10 cellular contexts compared by ENCODE assay signal in the genomic region with DNA sequence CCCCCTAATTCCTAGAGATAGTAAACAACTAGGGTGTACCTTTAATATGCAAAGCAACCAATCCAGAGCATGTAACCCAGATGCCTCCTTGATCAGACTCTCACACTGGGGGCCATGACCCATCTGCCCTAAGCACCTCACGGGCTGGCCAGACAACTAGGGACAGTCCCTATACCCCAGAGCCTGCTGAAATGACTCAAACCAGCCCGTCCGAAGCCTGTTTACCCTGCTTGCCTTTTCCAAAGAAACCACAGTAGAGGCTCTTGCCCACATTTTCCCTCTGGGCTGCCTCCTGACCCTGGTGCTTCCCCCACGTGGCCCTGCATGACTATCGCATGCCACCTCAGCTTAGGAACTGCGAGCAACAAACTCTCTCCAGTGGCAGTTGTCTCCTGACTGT. TPM values are rescaled to one million over a fixed set of nuclear protein-coding genes. Genes with fewer than 3 reads are reported as not detected.
A peak's percentile ranks its signal among the peaks of the same experiment; 100 is the strongest.
DNase-seq lines count a peak whose midpoint lies in the region; ATAC-seq and TF ChIP-seq lines count a peak whose summit lies in the region.
"Had no signal": no experiment of that assay in that cellular context is flagged by ENCODE, and none has a peak within 500 bp of the region (broad histone marks: within the 10 kb centered on the region; RNA-seq: fewer than 3 reads in every experiment).

No MANE protein-coding gene starts in this region.

- no peaks in the 10 kb centered on the region; the same call in 1 of the 2 replicates for H3K36me3 ChIP-seq in PC-3 (ENCODE audit: low read depth, low read length)
- H3K36me3 ChIP-seq in mesenchymal stem cell (ENCODE audit: control insufficient read depth in 1 of 2, insufficient read depth in 2 of 2, low read depth in 1 of 2, low read length in 2 of 2) = peaks cover 0 to 16% of the 10 kb centered on the region in 2 experiments
- H3K36me3 ChIP-seq in prostate gland = no peaks in the 10 kb centered on the region
- H3K36me3 ChIP-seq: neutrophil had no signal

- H3K14ac ChIP-seq in mesenchymal stem cell (ENCODE audit: low read length in 2 of 2) = no peak overlapping the region

- no peaks in the 10 kb centered on the region for H4K20me1 ChIP-seq in PC-3 (ENCODE audit: low read length)

- H3K9me2 ChIP-seq in PC-3 (replicated peaks; ENCODE audit: low read length) = no peaks in the 10 kb centered on the region
- H3K9me2 ChIP-seq: SK-N-SH had no signal

- H3K23ac ChIP-seq in mesenchymal stem cell (ENCODE audit: low read length in 2 of 2) = no peak overlapping the region

- H3K4me1 ChIP-seq in PC-3 (ENCODE audit: insufficient read depth, low read length) (peaks cover 18% of the 10 kb centered on the region), mesenchymal stem cell (ENCODE audit: control insufficient read depth, insufficient read depth, low read depth, low read length) (peaks cover 4% of the 10 kb centered on the region), prostate gland (replicated peaks) (peaks cover 4% of the 10 kb centered on the region)

- H2AFZ ChIP-seq in PC-3 (ENCODE audit: low read length) (no peak overlapping the region), mesenchymal stem cell (ENCODE audit: low read depth, low read length) (no peak overlapping the region)

- H2BK5ac ChIP-seq in mesenchymal stem cell (ENCODE audit: low read depth, low read length, poor library complexity, severe bottlenecking) = no peak overlapping the region

- no peak overlapping the region for H4K91ac ChIP-seq in mesenchymal stem cell (ENCODE audit: low read length)

- H3F3A ChIP-seq in PC-3 (ENCODE audit: low read length, unreplicated experiment) = no peaks in the 10 kb centered on the region

- CTCF ChIA-PET in PC-3 (lab: Charles Lee) = no interaction called here

- no peak overlapping the region for H3K9ac ChIP-seq in PC-3 (ENCODE audit: low read length)
- no peak overlapping the region for H3K9ac ChIP-seq in mesenchymal stem cell (ENCODE audit: low read length)
- H3K9ac ChIP-seq: SK-N-SH had no signal

- no peaks in the 10 kb centered on the region for H3K27me3 ChIP-seq in PC-3 (ENCODE audit: low read length)
- H3K27me3 ChIP-seq in mesenchymal stem cell (ENCODE audit: control insufficient read depth in 1 of 2, insufficient read depth in 1 of 2, low read length in 2 of 2) = no peaks in the 10 kb centered on the region
- H3K27me3 ChIP-seq in prostate gland (replicated peaks; ENCODE audit: insufficient read depth) = no peaks in the 10 kb centered on the region
- H3K27me3 ChIP-seq: neutrophil had no signal

- no peak overlapping the region for H3K4ac ChIP-seq in mesenchymal stem cell (ENCODE audit: low read depth in 1 of 2, low read length in 2 of 2)

- peaks cover 2% of the 10 kb centered on the region for H3K79me1 ChIP-seq in mesenchymal stem cell (replicated peaks; ENCODE audit: low read length, poor library complexity, severe bottlenecking)

- H3K27ac ChIP-seq in PC-3 (ENCODE audit: low read length) (no peak overlapping the region), mesenchymal stem cell (ENCODE audit: low read length, poor library complexity, severe bottlenecking) (no peak overlapping the region), prostate gland (no peak overlapping the region)
- H3K27ac ChIP-seq: neutrophil had no signal

- intact Hi-C loops in PC-3 (cut with micrococcal nuclease) (no loop called here), prostate gland (cut with DNase I) (no loop called here)

- no TSS peak for BruUV-seq in PC-3 (replicated peaks; lab: Mats Ljungman, UMichigan)

- no peak overlapping the region for H2BK120ac ChIP-seq in mesenchymal stem cell (ENCODE audit: low read depth, low read length)

- no peak overlapping the region for H3K18ac ChIP-seq in mesenchymal stem cell (ENCODE audit: low read depth in 1 of 2, low read length in 2 of 2)

- no peak overlapping the region for H3K4me2 ChIP-seq in PC-3 (ENCODE audit: low read length)
- no peak overlapping the region for H3K4me2 ChIP-seq in mesenchymal stem cell (ENCODE audit: low read length, poor library complexity, severe bottlenecking)
- H3K4me2 ChIP-seq: SK-N-SH had no signal

- H3K79me2 ChIP-seq in PC-3 (ENCODE audit: low read length) = no peaks in the 10 kb centered on the region

- H2BK15ac ChIP-seq in mesenchymal stem cell (ENCODE audit: low read depth, poor library complexity, severe bottlenecking) = no peak overlapping the region

- TF ChIP-seq CTCF in PC-3 (conservative IDR thresholded peaks at IDR 0.05; ENCODE audit: low read depth, low read length) (no peak), prostate gland (IDR thresholded peaks at IDR 0.05) (no peak)

- DNase-seq in PC-3 (peak; percentile 15), mesenchymal stem cell (peak; percentile 56), NCI-H146 treated with DMSO at 0.1 percent for 48 hours (lab: John Stamatoyannopoulos, UW; ENCODE audit: unreplicated experiment) (no peak), dermis blood vessel endothelial cell (no peak), prostate gland (ENCODE audit: low spot score) (no peak), RKO (ENCODE audit: low spot score) (no peak)
- DNase-seq: SK-N-SH had no signal

- POLR2A ChIA-PET in PC-3 (lab: Charles Lee; ENCODE audit: unreplicated experiment) = no interaction called here

- no peak overlapping the region for H4K8ac ChIP-seq in mesenchymal stem cell (ENCODE audit: low read length)

- 87% methylated on average over 6 of the region's 6 CpGs for WGBS in mesenchymal stem cell
- 86% methylated on average over 6 of the region's 6 CpGs for WGBS in prostate gland

- no peak for TF ChIP-seq POLR2A in prostate gland (IDR thresholded peaks at IDR 0.05)

- H3K9me3 ChIP-seq in PC-3 (ENCODE audit: low read length) (no peaks in the 10 kb centered on the region), mesenchymal stem cell (ENCODE audit: control insufficient read depth, low read length) (no peaks in the 10 kb centered on the region), prostate gland (no peaks in the 10 kb centered on the region)
- H3K9me3 ChIP-seq: neutrophil, SK-N-SH had no signal

- H3K4me3 ChIP-seq in PC-3 (ENCODE audit: low read length) (no peak overlapping the region), mesenchymal stem cell (ENCODE audit: insufficient read depth in 1 of 2, low read depth in 1 of 2, low read length in 2 of 2) (no peak overlapping the region), prostate gland (no peak overlapping the region)

- ATAC-seq in GM18508 (IDR thresholded peaks at IDR 0.05; ENCODE audit: insufficient read depth, unreplicated experiment) (peak; percentile 71), GM21786 (IDR thresholded peaks at IDR 0.05; ENCODE audit: unreplicated experiment) (peak; percentile 95), PC-3 (no peak)

- no peak overlapping the region for H2AK5ac ChIP-seq in mesenchymal stem cell (ENCODE audit: low read length, severe bottlenecking)

- peak overlapping the region in 1 of 2 experiments; percentile 15 for H2BK12ac ChIP-seq in mesenchymal stem cell (ENCODE audit: low read length in 2 of 2)

RNA-seq across cellular contexts. Expression of a gene that starts 46.2 kb away (rescaled TPM):
- total RNA-seq in PC-3 (2014; rRNA removed) (22.0 and 27.6 TPM in 2 replicates), dermis blood vessel endothelial cell (10.5 and 12.6 TPM in 2 replicates), prostate gland (10 to 100 TPM; 12.4 to 67.7 TPM)
- 310 TPM for polyA plus RNA-seq in mesenchymal stem cell (2013, experiment 1 of 2)
- polyA plus RNA-seq in mesenchymal stem cell (2013, experiment 2 of 2) = 307 TPM

Comparison
In these comparisons a context has a peak if more than half of its experiments do, and no peak if none do; other contexts are left out.
1. DNase-seq: peak in PC-3 (single experiment) and mesenchymal stem cell (single experiment); none in NCI-H146 treated with DMSO at 0.1 percent for 48 hours (single experiment), dermis blood vessel endothelial cell (single experiment), prostate gland (single experiment) and RKO (single experiment).